Comparison of ENCODE assay signal across 15 cellular contexts in the genomic region with DNA sequence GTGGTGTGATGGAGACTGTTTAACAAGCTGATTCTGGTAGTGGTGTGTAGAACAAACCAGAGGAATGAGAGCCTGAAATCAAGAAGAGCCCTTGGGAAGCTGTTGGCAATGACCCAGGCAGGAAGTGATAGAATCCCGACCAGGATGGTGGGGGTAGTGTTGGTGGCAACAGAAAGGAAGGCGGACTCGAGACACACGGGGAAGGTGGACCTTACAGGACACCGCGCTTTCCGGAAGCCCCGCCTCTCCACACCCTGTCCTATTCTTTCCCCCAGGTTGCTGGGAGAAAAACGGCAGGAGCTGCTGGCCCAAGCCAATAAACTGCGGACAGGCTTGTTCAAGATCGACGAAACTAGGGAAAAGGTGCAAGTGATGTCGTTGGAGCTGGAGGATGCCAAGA. TPM values are rescaled to one million over a fixed set of nuclear protein-coding genes. Genes with fewer than 3 reads are reported as not detected.
DNase-seq lines count a peak whose midpoint lies in the region; ATAC-seq and TF ChIP-seq lines count a peak whose summit lies in the region.
"Had no signal": no experiment of that assay in that cellular context is flagged by ENCODE, and none has a peak within 500 bp of the region (broad histone marks: within the 10 kb centered on the region; RNA-seq: fewer than 3 reads in every experiment).

No MANE protein-coding gene starts in this region.

- H4K20me1 ChIP-seq in OCI-LY7 (ENCODE audit: insufficient read depth, low read length) = no peaks in the 10 kb centered on the region

- no peak overlapping the region for H3K27ac Mint-ChIP-seq in glutamatergic neuron (ENCODE audit: unreplicated experiment)
- H3K27ac Mint-ChIP-seq: activated CD4-positive, alpha-beta T cell treated with anti-CD3 and anti-CD28 coated beads, Interleukin-2, amount 10 ng/mL, durations not matched to agents 24 days and 14 days; CD14-positive monocyte; mesothelial cell of epicardium; stimulated activated naive CD8-positive, alpha-beta T cell treated with anti-CD3 and anti-CD28 coated beads, Interleukin-15, amount 100 ng/mL, for 72 hours had no signal

- H3K4me1 ChIP-seq in spleen (peaks cover 0 to 5% (median 0%) of the 10 kb centered on the region in 6 donors), OCI-LY7 (ENCODE audit: insufficient read depth, low read length, poor library complexity, severe bottlenecking) (no peaks in the 10 kb centered on the region)

- CTCF ChIA-PET in OCI-LY7 (lab: Charles Lee; ENCODE audit: unreplicated experiment) = no interaction called here

- POLR2A ChIA-PET in OCI-LY7 (lab: Charles Lee) = no interaction called here

- H3K9me3 ChIP-seq in spleen (no peaks in the 10 kb centered on the region), OCI-LY7 (ENCODE audit: low read length) (no peaks in the 10 kb centered on the region)

- BruUV-seq in OCI-LY7 (replicated peaks; lab: Mats Ljungman, UMichigan) = no TSS peak

- no peak for TF ChIP-seq POLR2A in spleen (IDR thresholded peaks at IDR 0.05)

- no peaks in the 10 kb centered on the region for H3K4me1 Mint-ChIP-seq in glutamatergic neuron (ENCODE audit: low read depth, unreplicated experiment)
- H3K4me1 Mint-ChIP-seq: activated CD4-positive, alpha-beta T cell treated with anti-CD3 and anti-CD28 coated beads, Interleukin-2, amount 10 ng/mL, durations not matched to agents 24 days and 14 days; stimulated activated naive CD8-positive, alpha-beta T cell treated with anti-CD3 and anti-CD28 coated beads, Interleukin-15, amount 100 ng/mL, for 72 hours had no signal

- H3K36me3 ChIP-seq in H7 (replicated peaks; ENCODE audit: control insufficient read depth, insufficient read depth, low read length) (no peaks in the 10 kb centered on the region), spleen (no peaks in the 10 kb centered on the region), OCI-LY7 (ENCODE audit: insufficient read depth, low read length) (no peaks in the 10 kb centered on the region)
- H3K36me3 ChIP-seq: cardiac muscle cell had no signal

- peak; percentile 70 for DNase-seq in H7
- peak; percentile 28 for DNase-seq in SW480 (ENCODE audit: low spot score)
- DNase-seq in glutamatergic neuron = no peak
- peak; percentile 38 for DNase-seq in spleen
- DNase-seq in activated naive CD4-positive, alpha-beta T cell treated with anti-CD3 and anti-CD28 coated beads, Interleukin-2, amount 50 U/mL, for 16 hours = no peak
- DNase-seq in retina = no peak
- no peak for DNase-seq in OCI-LY7 (ENCODE audit: low spot score)
- DNase-seq: activated CD4-positive, alpha-beta T cell treated with anti-CD3 and anti-CD28 coated beads, Interleukin-2, amount 10 ng/mL, durations not matched to agents 24 days and 14 days; activated gamma-delta T cell treated with Interleukin-2 at 50 U/mL for 16 hours; erythroblast; stimulated activated naive CD8-positive, alpha-beta T cell treated with anti-CD3 and anti-CD28 coated beads, Interleukin-15, amount 100 ng/mL, for 72 hours had no signal

- peaks cover 4% of the 10 kb centered on the region for H3K9me3 Mint-ChIP-seq in glutamatergic neuron (ENCODE audit: unreplicated experiment)
- H3K9me3 Mint-ChIP-seq: activated CD4-positive, alpha-beta T cell treated with anti-CD3 and anti-CD28 coated beads, Interleukin-2, amount 10 ng/mL, durations not matched to agents 24 days and 14 days; mesothelial cell of epicardium; stimulated activated naive CD8-positive, alpha-beta T cell treated with anti-CD3 and anti-CD28 coated beads, Interleukin-15, amount 100 ng/mL, for 72 hours had no signal

- peak overlapping the region; percentile 34 for H3K4me3 Mint-ChIP-seq in glutamatergic neuron (ENCODE audit: unreplicated experiment)
- H3K4me3 Mint-ChIP-seq: activated CD4-positive, alpha-beta T cell treated with anti-CD3 and anti-CD28 coated beads, Interleukin-2, amount 10 ng/mL, durations not matched to agents 24 days and 14 days; mesothelial cell of epicardium; stimulated activated naive CD8-positive, alpha-beta T cell treated with anti-CD3 and anti-CD28 coated beads, Interleukin-15, amount 100 ng/mL, for 72 hours had no signal

- no peaks in the 10 kb centered on the region for H3K9me2 ChIP-seq in OCI-LY7 (ENCODE audit: insufficient read depth, low read length)

- no peaks in the 10 kb centered on the region for H3K36me3 Mint-ChIP-seq in glutamatergic neuron (ENCODE audit: unreplicated experiment)
- H3K36me3 Mint-ChIP-seq: CD14-positive monocyte, mesothelial cell of epicardium had no signal

- no peaks in the 10 kb centered on the region for H3K27me3 ChIP-seq in H7 (ENCODE audit: control insufficient read depth, insufficient read depth, low read length)
- H3K27me3 ChIP-seq in spleen (replicated peaks in 1 of 7) = peaks cover 0 to 33% (median 0%) of the 10 kb centered on the region in 7 donors
- H3K27me3 ChIP-seq: cardiac muscle cell had no signal

- no peak for ATAC-seq in HG02759 (IDR thresholded peaks at IDR 0.05; ENCODE audit: unreplicated experiment)
- ATAC-seq: stimulated activated naive CD8-positive, alpha-beta T cell treated with anti-CD3 and anti-CD28 coated beads, Interleukin-15, amount 100 ng/mL, for 72 hours had no signal

- intact Hi-C loops in spleen (cut with DNase I; ENCODE audit: low total_unique reads) = no loop called here
- intact Hi-C loops in OCI-LY7 (cut with micrococcal nuclease; ENCODE audit: unreplicated experiment) = no loop called here

- no peak overlapping the region for H3K4me2 ChIP-seq in OCI-LY7 (ENCODE audit: low read length)

- H2AFZ ChIP-seq in OCI-LY7 (ENCODE audit: low read length) = no peak overlapping the region

- H3K27me3 Mint-ChIP-seq in glutamatergic neuron (ENCODE audit: unreplicated experiment) = peaks cover 2% of the 10 kb centered on the region

- H3K27ac ChIP-seq in spleen = no peak overlapping the region
- H3K27ac ChIP-seq in OCI-LY7 (ENCODE audit: low read depth, low read length, poor library complexity, severe bottlenecking) = no peak overlapping the region
- H3K27ac ChIP-seq: cardiac muscle cell had no signal

- 42 to 57% (median 51%) methylated on average over 13 of the region's 13 CpGs for WGBS in spleen, 5 donors

- TF ChIP-seq CTCF in glutamatergic neuron (IDR thresholded peaks at IDR 0.05; ENCODE audit: partially characterized antibody, unreplicated experiment) (no peak), spleen (IDR thresholded peaks at IDR 0.05 in 8 of 11, conservative IDR thresholded peaks at IDR 0.05 in 3 of 11) (no peak), OCI-LY7 (conservative IDR thresholded peaks at IDR 0.05; ENCODE audit: low read length) (no peak)

- no peaks in the 10 kb centered on the region for H3K79me2 ChIP-seq in OCI-LY7 (ENCODE audit: insufficient read depth, low read depth, low read length)

- H3K4me3 ChIP-seq in H7 (ENCODE audit: insufficient read depth, low read depth, low read length) = no peak overlapping the region
- no peak overlapping the region for H3K4me3 ChIP-seq in spleen
- H3K4me3 ChIP-seq in OCI-LY7 (ENCODE audit: low read depth, low read length, poor library complexity, severe bottlenecking) = no peak overlapping the region
- H3K4me3 ChIP-seq: cardiac muscle cell had no signal

RNA-seq across cellular contexts. Expression of a gene that starts 30.0 kb away (rescaled TPM):
- total RNA-seq in H7 (2014; rRNA removed; shearing (Covaris generic)) = 1.1 and 1.6 TPM in 2 replicates
- 191 TPM for total RNA-seq in glutamatergic neuron (ENCODE audit: unreplicated experiment)
- 100 to 1,000 TPM in 1 of 7 donors, 10 to 100 TPM in 6; 22.3 to 110 (median 60.8) TPM for total RNA-seq in spleen
- 10 to 100 TPM in 1 of 3 donors, 1 to 10 TPM in 2; 2.9 to 11.7 (median 4.0) TPM for polyA plus RNA-seq in spleen
- total RNA-seq in OCI-LY7 (2014; rRNA removed; shearing (Covaris generic)) = 4.4 and 10.0 TPM in 2 replicates
- 46.4 and 62.9 TPM in 2 replicates for total RNA-seq in OCI-LY7 (2022)

RNA-seq across cellular contexts. Expression of a gene that starts 50.9 kb away (rescaled TPM):
- 7.2 and 27.0 TPM in 2 replicates for total RNA-seq in H7 (2014; rRNA removed; shearing (Covaris generic))
- 23.7 TPM for total RNA-seq in glutamatergic neuron (ENCODE audit: unreplicated experiment)
- total RNA-seq in spleen = 10 to 100 TPM in 5 of 7 donors, 1 to 10 TPM in 2; 5.2 to 31.8 (median 18.0) TPM
- 10 to 100 TPM in 1 of 3 donors, 1 to 10 TPM in 2; 5.5 to 26.2 (median 9.5) TPM for polyA plus RNA-seq in spleen
- 0.41 TPM in 1 of 2 replicates, not detected in the other for total RNA-seq in OCI-LY7 (2014; rRNA removed; shearing (Covaris generic))
- total RNA-seq in OCI-LY7 (2022) = 3.8 and 4.0 TPM in 2 replicates
- polyA plus RNA-seq: CD14-positive monocyte had no signal

RNA-seq across cellular contexts. Expression of a gene that starts 53.4 kb away (rescaled TPM):
- 59.0 and 81.9 TPM in 2 replicates for total RNA-seq in H7 (2014; rRNA removed; shearing (Covaris generic))
- total RNA-seq in glutamatergic neuron (ENCODE audit: unreplicated experiment) = 49.7 TPM
- total RNA-seq in spleen = 100 to 1,000 TPM in 1 of 7 donors, 10 to 100 TPM in 6; 51.0 to 111 (median 56.9) TPM
- polyA plus RNA-seq in spleen = 100 to 1,000 TPM; 119 to 185 (median 182) TPM
- 168 and 205 TPM in 2 replicates for total RNA-seq in OCI-LY7 (2014; rRNA removed; shearing (Covaris generic))
- total RNA-seq in OCI-LY7 (2022) = 149 and 153 TPM in 2 replicates

RNA-seq across cellular contexts. Expression of a gene that starts 53.8 kb away (rescaled TPM):
- 10.2 and 10.3 TPM in 2 replicates for total RNA-seq in H7 (2014; rRNA removed; shearing (Covaris generic))
- 9.2 TPM for total RNA-seq in glutamatergic neuron (ENCODE audit: unreplicated experiment)
- 10 to 100 TPM in 1 of 7 donors, 1 to 10 TPM in 6; 4.1 to 13.2 (median 5.9) TPM for total RNA-seq in spleen
- 1 to 10 TPM; 2.1 to 3.8 (median 2.9) TPM for polyA plus RNA-seq in spleen
- 16.9 and 18.1 TPM in 2 replicates for total RNA-seq in OCI-LY7 (2014; rRNA removed; shearing (Covaris generic))
- total RNA-seq in OCI-LY7 (2022) = 19.3 and 24.8 TPM in 2 replicates

Comparison
In these comparisons a context has a peak if more than half of its experiments do, and no peak if none do; other contexts are left out.
1. DNase-seq: peak in H7 (single experiment), SW480 (single experiment) and spleen (single experiment); none in glutamatergic neuron (single experiment), activated naive CD4-positive, alpha-beta T cell treated with anti-CD3 and anti-CD28 coated beads, Interleukin-2, amount 50 U/mL, for 16 hours (single experiment), retina (single experiment) and OCI-LY7 (single experiment).